15 cellular contexts compared by ENCODE assay signal in the genomic region with DNA sequence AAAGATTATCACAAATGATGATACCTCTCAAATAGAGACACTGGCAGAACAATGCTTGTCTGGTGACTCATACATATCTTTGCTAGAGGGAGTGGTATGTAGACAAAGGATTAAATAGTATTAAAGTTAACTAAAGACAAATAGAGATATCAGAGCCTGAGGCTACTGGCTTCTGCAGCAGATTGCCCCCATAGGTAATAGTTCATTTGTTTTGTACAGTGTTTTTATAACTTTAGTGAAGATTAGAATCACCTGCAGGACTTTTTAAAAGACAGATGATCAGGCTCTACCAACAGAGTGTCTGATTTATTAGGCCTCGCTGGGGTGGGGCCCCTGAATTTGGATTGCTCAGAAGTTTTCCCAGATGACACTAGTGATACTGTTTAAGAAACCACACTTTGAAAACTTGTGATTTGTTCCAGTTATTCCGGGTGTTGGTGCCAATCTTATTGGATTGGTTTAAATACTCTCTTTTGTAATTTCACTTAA.
A peak's percentile ranks its signal among the peaks of the same experiment; 100 is the strongest.
DNase-seq lines count a peak whose midpoint lies in the region; ATAC-seq, FAIRE-seq and TF ChIP-seq lines count a peak whose summit lies in the region.
"Had no signal": no experiment of that assay in that cellular context is flagged by ENCODE, and none has a peak within 500 bp of the region (broad histone marks: within the 10 kb centered on the region; RNA-seq: fewer than 3 reads in every experiment).

No MANE protein-coding gene starts in this region.

- no peak for FAIRE-seq in D721Med (lab: Jason Lieb, UNC)

- ATAC-seq in HG03520 (IDR thresholded peaks at IDR 0.05; ENCODE audit: unreplicated experiment): no peak
- ATAC-seq: activated CD4-positive, alpha-beta T cell treated with anti-CD3 and anti-CD28 coated beads for 36 hours; left ventricle myocardium superior had no signal

- DNase-seq in DMS53 treated with DMSO at 0.1 percent for 48 hours (lab: John Stamatoyannopoulos, UW; ENCODE audit: unreplicated experiment) (peak; percentile 20), NCI-H146 (lab: John Stamatoyannopoulos, UW) (peak; percentile 67), dermis blood vessel endothelial cell (peak; percentile 8), myocyte (ENCODE audit: low read depth) (peak; percentile 34), DMS 273 (lab: John Stamatoyannopoulos, UW; ENCODE audit: unreplicated experiment) (no peak), NCI-H1930 (lab: John Stamatoyannopoulos, UW) (no peak), D721Med (ENCODE audit: insufficient read length, low spot score) (no peak)
- DNase-seq: activated CD4-positive, alpha-beta T cell treated with anti-CD3 and anti-CD28 coated beads for 36 hours; CD4-positive, CD25-positive, alpha-beta regulatory T cell; esophagus squamous epithelium; left ventricle myocardium superior; NCI-H526; nucleus accumbens; stimulated activated naive CD4-positive, alpha-beta T cell had no signal

- no peak for TF ChIP-seq CTCF in D721Med (IDR thresholded peaks at IDR 0.05; ENCODE audit: insufficient read depth, missing control alignments)

Comparison
In these comparisons a context has a peak if more than half of its experiments do, and no peak if none do; other contexts are left out.
1. DNase-seq: peak in DMS53 treated with DMSO at 0.1 percent for 48 hours (single experiment), NCI-H146 (single experiment), dermis blood vessel endothelial cell (single experiment) and myocyte (single experiment); none in DMS 273 (single experiment), NCI-H1930 (0 of 2) and D721Med (single experiment).